ENCODE assay signal across 8 cellular contexts in genomic region chr22:35381424-35381772, GRCh38. TPM values are rescaled to one million over a fixed set of nuclear protein-coding genes. Genes with fewer than 3 reads are reported as not detected.
A peak's percentile ranks its signal among the peaks of the same experiment; 100 is the strongest.
DNase-seq lines count a peak whose midpoint lies in the region; ATAC-seq and TF ChIP-seq lines count a peak whose summit lies in the region.

No MANE protein-coding gene starts in this region.

- H3K4me1 ChIP-seq in H9 (ENCODE audit: insufficient read depth, low read length) (peaks cover 5% of the 10 kb centered on the region; the same call in 1 of the 2 replicates), iPS-15b (ENCODE audit: control insufficient read depth, insufficient read depth, low read length) (peaks cover 26% of the 10 kb centered on the region)

- no peak for TF ChIP-seq CTCF in H9 (conservative IDR thresholded peaks at IDR 0.05)

- H3K27me3 Mint-ChIP-seq in H9 (ENCODE audit: low read depth), result peaks cover 1% of the 10 kb centered on the region; the same call in 1 of the 2 replicates
- peaks cover 28% of the 10 kb centered on the region for H3K27me3 Mint-ChIP-seq in activated T-helper 1 cell treated with anti-CD3 and anti-CD28 coated beads, Interleukin-12 subunit alpha, Interleukin-12 subunit beta, Interleukin-2, Interleukin-4 antibody, amounts not matched to agents 30 ng/mL and 10 ng/mL and 1 ng/mL, durations not matched to agents 14 hours and 24 hours and 36 hours (ENCODE audit: insufficient read depth)

- H3K4me2 ChIP-seq in H9 (ENCODE audit: insufficient read depth, insufficient read length, low read length), result peak overlapping the region; percentile 87

- no peak overlapping the region for H2BK12ac ChIP-seq in H9 (ENCODE audit: insufficient read length, low read depth, low read length)

- peaks cover 10% of the 10 kb centered on the region for H3K36me3 ChIP-seq in iPS-15b (ENCODE audit: control insufficient read depth, insufficient read depth, low read length)

- H2BK120ac ChIP-seq in H9 (ENCODE audit: low read depth, low read length, poor library complexity, severe bottlenecking), result no peak overlapping the region

- no peak overlapping the region for H3K4ac ChIP-seq in H9 (ENCODE audit: low read depth, low read length)

- peak overlapping the region; percentile 66 to 82 for H3K4me3 Mint-ChIP-seq in H9
- peak overlapping the region; percentile 45 for H3K4me3 Mint-ChIP-seq in activated T-helper 1 cell treated with anti-CD3 and anti-CD28 coated beads, Interleukin-12 subunit alpha, Interleukin-12 subunit beta, Interleukin-2, Interleukin-4 antibody, amounts not matched to agents 30 ng/mL and 10 ng/mL and 1 ng/mL, durations not matched to agents 14 hours and 24 hours and 36 hours
- peak overlapping the region; percentile 67 for H3K4me3 Mint-ChIP-seq in stimulated activated effector memory CD8-positive, alpha-beta T cell treated with anti-CD3 and anti-CD28 coated beads, Interleukin-12 subunit alpha, Interleukin-12 subunit beta, amount 100 ng/mL, for 72 hours

- peak overlapping the region; percentile 70 for H3K4me3 ChIP-seq in iPS-15b (ENCODE audit: low read depth, low read length)

- H3T11ph ChIP-seq in H9 (ENCODE audit: low read length), result no peak overlapping the region

- no peak overlapping the region for H2BK5ac ChIP-seq in H9 (ENCODE audit: insufficient read length, low read length)

- peak overlapping the region; percentile 28 for H3K18ac ChIP-seq in H9 (ENCODE audit: insufficient read length, low read depth, low read length)

- intact Hi-C loops in activated T-helper 1 cell treated with anti-CD3 and anti-CD28 coated beads, Interleukin-12 subunit alpha, Interleukin-12 subunit beta, Interleukin-2, Interleukin-4 antibody, amounts not matched to agents 30 ng/mL and 10 ng/mL and 1 ng/mL, durations not matched to agents 14 hours and 24 hours and 36 hours (cut with micrococcal nuclease), result loop anchor here (2.0 kb wide), 2 partner anchors 19 to 31 kb away; partner anchors contain the start of gene MCM5

- no peaks in the 10 kb centered on the region; a peak in 1 of 5 replicates for H3K9me3 Mint-ChIP-seq in H9
- no peaks in the 10 kb centered on the region for H3K9me3 Mint-ChIP-seq in activated T-helper 1 cell treated with anti-CD3 and anti-CD28 coated beads, Interleukin-12 subunit alpha, Interleukin-12 subunit beta, Interleukin-2, Interleukin-4 antibody, amounts not matched to agents 30 ng/mL and 10 ng/mL and 1 ng/mL, durations not matched to agents 14 hours and 24 hours and 36 hours
- H3K9me3 Mint-ChIP-seq in stimulated activated effector memory CD8-positive, alpha-beta T cell treated with anti-CD3 and anti-CD28 coated beads, Interleukin-12 subunit alpha, Interleukin-12 subunit beta, amount 100 ng/mL, for 72 hours, result no peaks in the 10 kb centered on the region

- no peaks in the 10 kb centered on the region for H3K79me1 ChIP-seq in H9 (ENCODE audit: insufficient read depth, low read depth, low read length, poor library complexity, severe bottlenecking)

- H2AK5ac ChIP-seq in H9 (ENCODE audit: insufficient read length, low read length), result no peak overlapping the region

- no peak for ATAC-seq in stimulated activated effector memory CD8-positive, alpha-beta T cell treated with anti-CD3 and anti-CD28 coated beads, Interleukin-12 subunit alpha, Interleukin-12 subunit beta, amount 100 ng/mL, for 72 hours
- ATAC-seq in esophagus mucosa (no peak), GM19328 (IDR thresholded peaks at IDR 0.05; ENCODE audit: unreplicated experiment) (no peak)

- WGBS in H9 (ENCODE audit: extremely low coverage, insufficient read length, low lambda C conversion rate), result no CpG with 5 or more reads among the region's 4 CpGs

- no peak overlapping the region for H2BK20ac ChIP-seq in H9 (ENCODE audit: low read depth, low read length, poor library complexity, severe bottlenecking)

- H3K4me1 Mint-ChIP-seq in H9, result peaks cover 46 to 52% of the 10 kb centered on the region in 2 experiments
- H3K4me1 Mint-ChIP-seq in activated T-helper 1 cell treated with anti-CD3 and anti-CD28 coated beads, Interleukin-12 subunit alpha, Interleukin-12 subunit beta, Interleukin-2, Interleukin-4 antibody, amounts not matched to agents 30 ng/mL and 10 ng/mL and 1 ng/mL, durations not matched to agents 14 hours and 24 hours and 36 hours (ENCODE audit: low read depth), result peaks cover 21% of the 10 kb centered on the region
- peaks cover 31% of the 10 kb centered on the region for H3K4me1 Mint-ChIP-seq in stimulated activated effector memory CD8-positive, alpha-beta T cell treated with anti-CD3 and anti-CD28 coated beads, Interleukin-12 subunit alpha, Interleukin-12 subunit beta, amount 100 ng/mL, for 72 hours

- H2AFZ ChIP-seq in H9 (ENCODE audit: low read length), result no peak overlapping the region

- no peaks in the 10 kb centered on the region for H4K20me1 ChIP-seq in H9 (ENCODE audit: control insufficient read depth, insufficient read depth, insufficient read length)

- peaks cover 2 to 26% (median 3%) of the 10 kb centered on the region in 3 experiments; a peak in 5 of 7 replicates for H3K36me3 Mint-ChIP-seq in H9 (ENCODE audit: insufficient read depth in 1 of 3, low read depth in 3 of 3)
- H3K36me3 Mint-ChIP-seq in activated T-helper 1 cell treated with anti-CD3 and anti-CD28 coated beads, Interleukin-12 subunit alpha, Interleukin-12 subunit beta, Interleukin-2, Interleukin-4 antibody, amounts not matched to agents 30 ng/mL and 10 ng/mL and 1 ng/mL, durations not matched to agents 14 hours and 24 hours and 36 hours (ENCODE audit: low read depth), result peaks cover 1% of the 10 kb centered on the region
- no peaks in the 10 kb centered on the region for H3K36me3 Mint-ChIP-seq in stimulated activated effector memory CD8-positive, alpha-beta T cell treated with anti-CD3 and anti-CD28 coated beads, Interleukin-12 subunit alpha, Interleukin-12 subunit beta, amount 100 ng/mL, for 72 hours

- H3K79me2 ChIP-seq in H9 (ENCODE audit: insufficient read depth, low read length), result no peaks in the 10 kb centered on the region

- H3K9ac ChIP-seq in H9 (ENCODE audit: extremely low read depth, insufficient read length, low read length) (peak overlapping the region; percentile 70), iPS-15b (ENCODE audit: low read depth, low read length) (peak overlapping the region; percentile 60)

- H3K9me3 ChIP-seq in H9 (ENCODE audit: control insufficient read depth, low read depth, low read length) (no peaks in the 10 kb centered on the region), iPS-15b (ENCODE audit: control insufficient read depth, insufficient read depth, low read length) (no peaks in the 10 kb centered on the region)

- no peak overlapping the region for H4K91ac ChIP-seq in H9 (ENCODE audit: insufficient read length, low read depth, low read length)

- H4K5ac ChIP-seq in H9 (ENCODE audit: insufficient read length, low read depth, low read length), result no peak overlapping the region

- H3K27ac Mint-ChIP-seq in H9, result peak overlapping the region in 2 of 3 experiments; percentile 35 to 72; a peak in 2 of 7 replicates
- H3K27ac Mint-ChIP-seq in activated T-helper 1 cell treated with anti-CD3 and anti-CD28 coated beads, Interleukin-12 subunit alpha, Interleukin-12 subunit beta, Interleukin-2, Interleukin-4 antibody, amounts not matched to agents 30 ng/mL and 10 ng/mL and 1 ng/mL, durations not matched to agents 14 hours and 24 hours and 36 hours, result no peak overlapping the region
- H3K27ac Mint-ChIP-seq in stimulated activated effector memory CD8-positive, alpha-beta T cell treated with anti-CD3 and anti-CD28 coated beads, Interleukin-12 subunit alpha, Interleukin-12 subunit beta, amount 100 ng/mL, for 72 hours, result peak overlapping the region; percentile 43

- H3K23ac ChIP-seq in H9 (ENCODE audit: insufficient read length, low read depth, low read length), result no peak overlapping the region

- no peak overlapping the region for H4K8ac ChIP-seq in H9 (replicated peaks; ENCODE audit: insufficient read length, low read depth, low read length)

- no peak overlapping the region for H3K56ac ChIP-seq in H9 (ENCODE audit: insufficient read length, low read depth, low read length)

- H3K27me3 ChIP-seq in H9 (ENCODE audit: insufficient read depth, low read length), result no peaks in the 10 kb centered on the region
- no peaks in the 10 kb centered on the region for H3K27me3 ChIP-seq in iPS-15b (ENCODE audit: control insufficient read depth, insufficient read depth, low read length)

- H2BK15ac ChIP-seq in H9 (ENCODE audit: low read depth, low read length), result no peak overlapping the region

- no peak for DNase-seq in H9
- no peak for DNase-seq in activated T-helper 1 cell treated with anti-CD3 and anti-CD28 coated beads, Interleukin-12 subunit alpha, Interleukin-12 subunit beta, Interleukin-2, Interleukin-4 antibody, amounts not matched to agents 30 ng/mL and 10 ng/mL and 1 ng/mL, durations not matched to agents 14 hours and 24 hours and 36 hours (ENCODE audit: low spot score)
- DNase-seq in stimulated activated effector memory CD8-positive, alpha-beta T cell treated with anti-CD3 and anti-CD28 coated beads, Interleukin-12 subunit alpha, Interleukin-12 subunit beta, amount 100 ng/mL, for 72 hours (ENCODE audit: low spot score in 2 of 2), result no peak
- no peak for DNase-seq in SK-N-DZ (ENCODE audit: low spot score)
- DNase-seq in pons (ENCODE audit: low spot score), result no peak

- peak overlapping the region; percentile 89; the same call in 1 of the 2 replicates for H3K14ac ChIP-seq in H9 (ENCODE audit: insufficient read depth, low read length)

- H3K23me2 ChIP-seq in H9 (ENCODE audit: insufficient read length, low read depth, low read length, poor library complexity, severe bottlenecking), result peaks cover 7% of the 10 kb centered on the region

- H3K27ac ChIP-seq in H9 (ENCODE audit: insufficient read length, low read depth, low read length), result no peak overlapping the region

RNA-seq across cellular contexts. Expression of gene HMOX1, which starts 0.5 kb away (rescaled TPM):
- 22.7 and 25.7 TPM in 2 replicates for total RNA-seq in H9 (2021)
- 1.6 and 2.0 TPM in 2 replicates for total RNA-seq in activated T-helper 1 cell treated with anti-CD3 and anti-CD28 coated beads, Interleukin-12 subunit alpha, Interleukin-12 subunit beta, Interleukin-2, Interleukin-4 antibody, amounts not matched to agents 30 ng/mL and 10 ng/mL and 1 ng/mL, durations not matched to agents 14 hours and 24 hours and 36 hours
- 27.8 TPM for total RNA-seq in esophagus mucosa
- 2.6 and 2.8 TPM in 2 replicates for polyA plus RNA-seq in SK-N-DZ (2014; cell fraction: cytosol; rRNA removed)
- polyA plus RNA-seq in SK-N-DZ (2014; cell fraction: nucleus; rRNA removed), result 1.1 and 1.5 TPM in 2 replicates

RNA-seq across cellular contexts. Expression of gene MCM5, which starts 18.5 kb away (rescaled TPM):
- total RNA-seq in H9 (2021), result 274 and 293 TPM in 2 replicates
- 297 and 307 TPM in 2 replicates for total RNA-seq in activated T-helper 1 cell treated with anti-CD3 and anti-CD28 coated beads, Interleukin-12 subunit alpha, Interleukin-12 subunit beta, Interleukin-2, Interleukin-4 antibody, amounts not matched to agents 30 ng/mL and 10 ng/mL and 1 ng/mL, durations not matched to agents 14 hours and 24 hours and 36 hours
- 34.4 TPM for total RNA-seq in esophagus mucosa
- 121 and 151 TPM in 2 replicates for polyA plus RNA-seq in SK-N-DZ (2014; cell fraction: cytosol; rRNA removed)
- polyA plus RNA-seq in SK-N-DZ (2014; cell fraction: nucleus; rRNA removed), result 167 and 220 TPM in 2 replicates
